Comparison of ENCODE assay signal across 23 cellular contexts in genomic region chr10:121442086-121442485, GRCh38.
"Had no signal": no experiment of that assay in that cellular context is flagged by ENCODE, and none has a peak within 500 bp of the region (broad histone marks: within the 10 kb centered on the region; RNA-seq: fewer than 3 reads in every experiment).

No MANE protein-coding gene starts in this region.

- H3K27me3 Mint-ChIP-seq: activated T-cell treated with anti-CD3 and anti-CD28 coated beads, Interleukin-2, amount 50 U/mL, for 24 hours; activated T-helper 17 cell treated with anti-CD3 and anti-CD28 coated beads, Interleukin-2, amount 50 U/mL, for 72 hours; effector memory CD8-positive, alpha-beta T cell; T-cell had no signal

- H3K27me3 ChIP-seq: brain microvascular endothelial cell, suprapubic skin, transverse colon had no signal

- H3K4me1 Mint-ChIP-seq: activated T-helper 17 cell treated with anti-CD3 and anti-CD28 coated beads, Interleukin-2, amount 50 U/mL, for 72 hours; T-cell had no signal

- H3K36me3 Mint-ChIP-seq: activated naive CD4-positive, alpha-beta T cell treated with anti-CD3 and anti-CD28 coated beads, Interleukin-2, amount 50 U/mL, for 72 hours; T-cell; WTC11 had no signal

- DNase-seq: activated CD4-positive, alpha-beta T cell treated with anti-CD3 and anti-CD28 coated beads, Interleukin-2, amount 50 U/mL, for 4 hours; activated CD8-positive, alpha-beta memory T cell treated with anti-CD3 and anti-CD28 coated beads for 24 hours; activated CD8-positive, alpha-beta memory T cell treated with anti-CD3 and anti-CD28 coated beads, Interleukin-2, amount 50 U/mL, for 4 hours; activated T-cell treated with anti-CD3 and anti-CD28 coated beads, Interleukin-2, amount 50 U/mL, for 24 hours; aorta; brain microvascular endothelial cell; central memory CD4-positive, alpha-beta T cell; effector memory CD8-positive, alpha-beta T cell; islet precursor cell; left colon; mesenchymal stem cell; mucosa of descending colon; nephron progenitor cell; stimulated activated CD4-positive, alpha-beta T cell treated with anti-CD3 and anti-CD28 coated beads, Interleukin-4, amount 100 ng/mL, for 24 hours; T-cell; transverse colon had no signal

- H3K36me3 ChIP-seq: brain microvascular endothelial cell, suprapubic skin, transverse colon had no signal

- ATAC-seq: activated naive CD4-positive, alpha-beta T cell treated with anti-CD3 and anti-CD28 coated beads, Interleukin-2, amount 50 U/mL, for 72 hours; activated T-helper 17 cell treated with anti-CD3 and anti-CD28 coated beads, Interleukin-2, amount 50 U/mL, for 72 hours; effector memory CD8-positive, alpha-beta T cell; esophagus mucosa; T-cell; WTC11 had no signal

- H3K4me3 ChIP-seq: mucosa of descending colon, suprapubic skin, transverse colon had no signal

- H3K27ac ChIP-seq: brain microvascular endothelial cell, suprapubic skin, transverse colon had no signal

- H3K4me3 Mint-ChIP-seq: activated T-cell treated with anti-CD3 and anti-CD28 coated beads, Interleukin-2, amount 50 U/mL, for 24 hours; activated T-helper 17 cell treated with anti-CD3 and anti-CD28 coated beads, Interleukin-2, amount 50 U/mL, for 72 hours; effector memory CD8-positive, alpha-beta T cell; nephron progenitor cell; stimulated activated naive CD8-positive, alpha-beta T cell treated with anti-CD3 and anti-CD28 coated beads, Interleukin-15, Interleukin-2, amounts not matched to agents 100 ng/mL and 50 ng/mL, for 24 hours; T-cell; T-helper 2 cell treated with Interferon-gamma antibody and Interleukin-4, amounts not matched to agents 5 μg/mL and 100 μg/mL, for 36 hours; WTC11 had no signal

- H3K9me3 Mint-ChIP-seq: activated naive CD4-positive, alpha-beta T cell treated with anti-CD3 and anti-CD28 coated beads, Interleukin-2, amount 50 U/mL, for 72 hours; activated T-cell treated with anti-CD3 and anti-CD28 coated beads, Interleukin-2, amount 50 U/mL, for 24 hours; activated T-helper 17 cell treated with anti-CD3 and anti-CD28 coated beads, Interleukin-2, amount 50 U/mL, for 72 hours; effector memory CD8-positive, alpha-beta T cell; nephron progenitor cell; stimulated activated naive CD8-positive, alpha-beta T cell treated with anti-CD3 and anti-CD28 coated beads, Interleukin-15, Interleukin-2, amounts not matched to agents 100 ng/mL and 50 ng/mL, for 24 hours; T-helper 2 cell treated with Interferon-gamma antibody and Interleukin-4, amounts not matched to agents 5 μg/mL and 100 μg/mL, for 36 hours; WTC11 had no signal

- H3K27ac Mint-ChIP-seq: activated naive CD4-positive, alpha-beta T cell treated with anti-CD3 and anti-CD28 coated beads, Interleukin-2, amount 50 U/mL, for 72 hours; activated T-cell treated with anti-CD3 and anti-CD28 coated beads, Interleukin-2, amount 50 U/mL, for 24 hours; activated T-helper 17 cell treated with anti-CD3 and anti-CD28 coated beads, Interleukin-2, amount 50 U/mL, for 72 hours; effector memory CD8-positive, alpha-beta T cell; nephron progenitor cell; stimulated activated naive CD8-positive, alpha-beta T cell treated with anti-CD3 and anti-CD28 coated beads, Interleukin-15, Interleukin-2, amounts not matched to agents 100 ng/mL and 50 ng/mL, for 24 hours; T-cell; T-helper 2 cell treated with Interferon-gamma antibody and Interleukin-4, amounts not matched to agents 5 μg/mL and 100 μg/mL, for 36 hours; WTC11 had no signal

- H3K9me3 ChIP-seq: mucosa of descending colon, suprapubic skin, transverse colon had no signal
